In the genomic region with DNA sequence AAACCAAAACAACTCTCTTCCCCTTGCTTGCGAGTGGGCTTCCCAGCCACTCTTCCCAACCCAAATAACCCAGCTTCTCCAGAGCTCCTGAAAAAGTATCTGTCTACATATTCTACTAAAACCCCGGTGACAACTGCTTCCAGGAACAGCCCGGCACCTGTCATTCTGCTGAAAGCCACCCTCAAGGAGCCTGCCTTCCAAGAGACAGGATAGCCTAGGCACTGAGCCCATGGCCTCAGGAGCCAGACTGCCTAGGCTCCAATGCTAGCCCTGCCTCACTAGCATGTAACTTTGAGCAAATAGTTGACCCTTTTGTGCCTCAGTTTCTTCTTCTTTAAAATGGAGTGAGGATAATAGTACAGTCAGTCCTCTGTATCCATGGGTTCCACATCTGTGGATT, we compare ENCODE assay signal across 34 cellular contexts.
"Had no signal": no experiment of that assay in that cellular context is flagged by ENCODE, and none has a peak within 500 bp of the region (broad histone marks: within the 10 kb centered on the region; RNA-seq: fewer than 3 reads in every experiment).

No MANE protein-coding gene starts in this region.

- H3K27ac Mint-ChIP-seq: activated CD8-positive, alpha-beta T cell treated with anti-CD3 and anti-CD28 coated beads for 36 hours; activated naive CD4-positive, alpha-beta T cell treated with anti-CD3 and anti-CD28 coated beads for 36 hours; activated naive CD4-positive, alpha-beta T cell treated with anti-CD3 and anti-CD28 coated beads, Interleukin-2, amount 50 U/mL, for 24 hours; activated naive CD8-positive, alpha-beta T cell treated with anti-CD3 and anti-CD28 coated beads for 36 hours; activated naive CD8-positive, alpha-beta T cell treated with anti-CD3 and anti-CD28 coated beads, Interleukin-2, amount 50 U/mL, for 24 hours; activated T-helper 17 cell treated with anti-CD3 and anti-CD28 coated beads, Interleukin-2, amount 50 U/mL, for 72 hours; effector memory CD8-positive, alpha-beta T cell; WTC11 had no signal

- H3K36me3 ChIP-seq: adrenal gland, breast epithelium, cardiac muscle cell, esophagus muscularis mucosa, gastroesophageal sphincter, heart right ventricle had no signal

- H3K4me3 Mint-ChIP-seq: activated CD8-positive, alpha-beta T cell treated with anti-CD3 and anti-CD28 coated beads for 36 hours; activated naive CD4-positive, alpha-beta T cell treated with anti-CD3 and anti-CD28 coated beads for 36 hours; activated naive CD4-positive, alpha-beta T cell treated with anti-CD3 and anti-CD28 coated beads, Interleukin-2, amount 50 U/mL, for 24 hours; activated naive CD8-positive, alpha-beta T cell treated with anti-CD3 and anti-CD28 coated beads for 36 hours; activated naive CD8-positive, alpha-beta T cell treated with anti-CD3 and anti-CD28 coated beads, Interleukin-2, amount 50 U/mL, for 24 hours; activated T-cell treated with anti-CD3 and anti-CD28 coated beads, Interleukin-2, amount 50 U/mL, for 4 hours; activated T-helper 17 cell treated with anti-CD3 and anti-CD28 coated beads, Interleukin-2, amount 50 U/mL, for 72 hours; effector memory CD8-positive, alpha-beta T cell; WTC11 had no signal

- H3K27me3 Mint-ChIP-seq: activated CD8-positive, alpha-beta T cell treated with anti-CD3 and anti-CD28 coated beads for 36 hours; activated naive CD4-positive, alpha-beta T cell treated with anti-CD3 and anti-CD28 coated beads, Interleukin-2, amount 50 U/mL, for 24 hours; activated naive CD8-positive, alpha-beta T cell treated with anti-CD3 and anti-CD28 coated beads for 36 hours; activated naive CD8-positive, alpha-beta T cell treated with anti-CD3 and anti-CD28 coated beads, Interleukin-2, amount 50 U/mL, for 24 hours; activated T-helper 17 cell treated with anti-CD3 and anti-CD28 coated beads, Interleukin-2, amount 50 U/mL, for 72 hours; effector memory CD8-positive, alpha-beta T cell had no signal

- H3K27me3 ChIP-seq: adrenal gland, body of pancreas, breast epithelium, cardiac muscle cell, esophagus muscularis mucosa, foreskin keratinocyte, gastroesophageal sphincter, heart right ventricle had no signal

- DNase-seq: activated CD4-positive, alpha-beta T cell treated with anti-CD3 and anti-CD28 coated beads for 48 hours; activated CD4-positive, alpha-beta T cell treated with anti-CD3 and anti-CD28 coated beads, Interleukin-2, amount 50 U/mL, for 1 hour; activated CD4-positive, alpha-beta T cell treated with anti-CD3 and anti-CD28 coated beads, Interleukin-2, amount 50 U/mL, for 48 hours; activated CD8-positive, alpha-beta memory T cell treated with anti-CD3 and anti-CD28 coated beads for 24 hours; activated CD8-positive, alpha-beta T cell treated with anti-CD3 and anti-CD28 coated beads for 36 hours; activated effector memory CD4-positive, alpha-beta T cell treated with Interleukin-2 at 50 U/mL for 16 hours; activated gamma-delta T cell treated with Interleukin-2 at 50 U/mL for 16 hours; activated naive CD4-positive, alpha-beta T cell treated with anti-CD3 and anti-CD28 coated beads for 36 hours; activated naive CD8-positive, alpha-beta T cell treated with anti-CD3 and anti-CD28 coated beads for 36 hours; activated naive CD8-positive, alpha-beta T cell treated with anti-CD3 and anti-CD28 coated beads, Interleukin-2, amount 50 U/mL, for 24 hours; activated T-cell treated with anti-CD3 and anti-CD28 coated beads, Interleukin-2, amount 50 U/mL, for 4 hours; adrenal gland; amygdala; aorta; central memory CD4-positive, alpha-beta T cell; cerebellar nuclear complex; dermis blood vessel endothelial cell; effector CD4-positive, alpha-beta T cell; effector memory CD8-positive, alpha-beta T cell; erythroblast; foreskin keratinocyte; heart right ventricle; T-helper 2 cell had no signal

- H3K36me3 Mint-ChIP-seq: activated naive CD4-positive, alpha-beta T cell treated with anti-CD3 and anti-CD28 coated beads, Interleukin-2, amount 50 U/mL, for 24 hours; activated naive CD8-positive, alpha-beta T cell treated with anti-CD3 and anti-CD28 coated beads for 36 hours; WTC11 had no signal

- H3K27ac ChIP-seq: adrenal gland, body of pancreas, breast epithelium, cardiac muscle cell, coronary artery, esophagus muscularis mucosa, foreskin keratinocyte, gastroesophageal sphincter, heart right ventricle, VCaP had no signal

- H3K9me3 Mint-ChIP-seq: activated CD8-positive, alpha-beta T cell treated with anti-CD3 and anti-CD28 coated beads for 36 hours; activated naive CD4-positive, alpha-beta T cell treated with anti-CD3 and anti-CD28 coated beads for 36 hours; activated naive CD4-positive, alpha-beta T cell treated with anti-CD3 and anti-CD28 coated beads, Interleukin-2, amount 50 U/mL, for 24 hours; activated naive CD8-positive, alpha-beta T cell treated with anti-CD3 and anti-CD28 coated beads for 36 hours; activated naive CD8-positive, alpha-beta T cell treated with anti-CD3 and anti-CD28 coated beads, Interleukin-2, amount 50 U/mL, for 24 hours; activated T-cell treated with anti-CD3 and anti-CD28 coated beads, Interleukin-2, amount 50 U/mL, for 4 hours; activated T-helper 17 cell treated with anti-CD3 and anti-CD28 coated beads, Interleukin-2, amount 50 U/mL, for 72 hours; WTC11 had no signal

- H3K4me1 ChIP-seq: adrenal gland, breast epithelium had no signal

- H3K4me1 Mint-ChIP-seq: activated naive CD4-positive, alpha-beta T cell treated with anti-CD3 and anti-CD28 coated beads, Interleukin-2, amount 50 U/mL, for 24 hours; activated naive CD8-positive, alpha-beta T cell treated with anti-CD3 and anti-CD28 coated beads for 36 hours; activated naive CD8-positive, alpha-beta T cell treated with anti-CD3 and anti-CD28 coated beads, Interleukin-2, amount 50 U/mL, for 24 hours; activated T-helper 17 cell treated with anti-CD3 and anti-CD28 coated beads, Interleukin-2, amount 50 U/mL, for 72 hours had no signal

- H3K9me3 ChIP-seq: adrenal gland, body of pancreas, breast epithelium, esophagus muscularis mucosa, gastroesophageal sphincter, heart right ventricle had no signal

- H3K4me3 ChIP-seq: adrenal gland, body of pancreas, breast epithelium, cardiac muscle cell, coronary artery, esophagus muscularis mucosa, gastroesophageal sphincter, heart right ventricle had no signal

- ATAC-seq: activated CD4-positive, CD25-positive, alpha-beta regulatory T cell treated with anti-CD3 and anti-CD28 coated beads, Interleukin-2, amount 50 U/mL, for 24 hours; activated CD8-positive, alpha-beta T cell treated with anti-CD3 and anti-CD28 coated beads for 36 hours; activated naive CD8-positive, alpha-beta T cell treated with anti-CD3 and anti-CD28 coated beads, Interleukin-2, amount 50 U/mL, for 24 hours; activated T-cell treated with anti-CD3 and anti-CD28 coated beads, Interleukin-2, amount 50 U/mL, for 4 hours; activated T-helper 17 cell treated with anti-CD3 and anti-CD28 coated beads, Interleukin-2, amount 50 U/mL, for 72 hours; body of pancreas; effector memory CD8-positive, alpha-beta T cell; foreskin keratinocyte; heart right ventricle; WTC11 had no signal
